14 cellular contexts compared by ENCODE assay signal in genomic region chr19:52621376-52621775, GRCh38.
"Had no signal": no experiment of that assay in that cellular context is flagged by ENCODE, and none has a peak within 500 bp of the region (broad histone marks: within the 10 kb centered on the region; RNA-seq: fewer than 3 reads in every experiment).

No MANE protein-coding gene starts in this region.

- H3K9me3 ChIP-seq: colonic mucosa had no signal

- H3K4me3 ChIP-seq: colonic mucosa, heart left ventricle, left lung, SJSA1, transverse colon had no signal

- H3K36me3 ChIP-seq: colonic mucosa had no signal

- H2AFZ ChIP-seq: parathyroid adenoma had no signal

- H3K27ac ChIP-seq: colonic mucosa, foreskin keratinocyte, heart left ventricle, left lung, parathyroid adenoma, SJSA1, transverse colon, VCaP had no signal

- H3K79me2 ChIP-seq: parathyroid adenoma had no signal

- H3K4me1 ChIP-seq: colonic mucosa, foreskin keratinocyte, heart left ventricle, left lung, parathyroid adenoma, SJSA1, transverse colon had no signal

- DNase-seq: activated CD4-positive, alpha-beta T cell treated with anti-CD3 and anti-CD28 coated beads for 48 hours; activated CD8-positive, alpha-beta memory T cell treated with anti-CD3 and anti-CD28 coated beads for 24 hours; activated gamma-delta T cell treated with Interleukin-2 at 50 U/mL for 16 hours; colonic mucosa; foreskin keratinocyte; heart left ventricle; islet precursor cell; left lung; stimulated activated CD4-positive, alpha-beta T cell treated with anti-CD3 and anti-CD28 coated beads, Interleukin-4, amount 100 ng/mL, for 4 hours; T-helper 9 cell; transverse colon had no signal

- H3K27me3 ChIP-seq: colonic mucosa, foreskin keratinocyte, heart left ventricle, left lung, SJSA1, transverse colon had no signal

- H3K9ac ChIP-seq: parathyroid adenoma had no signal

- ATAC-seq: foreskin keratinocyte, heart left ventricle, left lung had no signal
